ENCODE assay signal across 7 cellular contexts in genomic region chr17:64961561-64962378, GRCh38. TPM values are rescaled to one million over a fixed set of nuclear protein-coding genes. Genes with fewer than 3 reads are reported as not detected.
DNase-seq lines count a peak whose midpoint lies in the region; ATAC-seq and TF ChIP-seq lines count a peak whose summit lies in the region.
"Not testable (repeated sequence)": the region's sequence is repeated elsewhere in the genome, so short reads cannot be mapped to it uniquely, and the experiment has no call there.

No MANE protein-coding gene starts in this region.

- CTCF ChIA-PET in T-cell (lab: Charles Lee) = interaction anchor here (0.6 to 2.1 kb wide), 7 partner anchors 10 to 139 kb away, joined by 3 to 6 read pairs (median 3); no protein-coding TSS in a partner anchor

- not testable (repeated sequence) for H3K27me3 ChIP-seq in parathyroid adenoma (ENCODE audit: control insufficient read depth, insufficient read depth, low read length)

- not testable (repeated sequence) for DNase-seq in GM10266 (ENCODE audit: extremely low spot score); left cardiac atrium
- DNase-seq in NCI-H2171 treated with DMSO at 0.1 percent for 48 hours (lab: John Stamatoyannopoulos, UW) (peak; percentile 64), T-cell (peak in 27 of 34 experiments; percentile 7 to 80 (median 45)), astrocyte of the spinal cord (ENCODE audit: low read depth, low spot score) (peak; percentile 74)

- H3K9me3 Mint-ChIP-seq in T-cell = not testable (repeated sequence)

- ATAC-seq in HG03139 (IDR thresholded peaks at IDR 0.05; ENCODE audit: unreplicated experiment) (peak; percentile 33), T-cell (replicated peaks in 1 of 4) (peak in 3 of 4 experiments; percentile 36 to 41 (median 37)), left cardiac atrium (peak; percentile 51 to 70)

- H3K9ac ChIP-seq in parathyroid adenoma = not testable (repeated sequence)

- H3K27ac ChIP-seq in parathyroid adenoma = not testable (repeated sequence)

- not testable (repeated sequence) for H3K4me3 ChIP-seq in astrocyte of the spinal cord (ENCODE audit: low read depth, low read length); parathyroid adenoma (ENCODE audit: low read depth, low read length)

- TF ChIP-seq CTCF in GM10266 (IDR thresholded peaks at IDR 0.05; ENCODE audit: control insufficient read depth, insufficient read depth, low read depth, missing control alignments) (peak; percentile 51), astrocyte of the spinal cord (IDR thresholded peaks at IDR 0.05; ENCODE audit: low read depth, low read length) (peak; percentile 56), parathyroid adenoma (IDR thresholded peaks at IDR 0.05) (peak; percentile 69)

- peaks cover 11% of the 10 kb centered on the region for H3K4me1 ChIP-seq in parathyroid adenoma

- not testable (repeated sequence) for H3K4me3 Mint-ChIP-seq in T-cell

- H3K36me3 ChIP-seq in parathyroid adenoma (ENCODE audit: control insufficient read depth, insufficient read depth, low read length) = not testable (repeated sequence)

- peaks cover 23 to 42% (median 32%) of the 10 kb centered on the region in 3 donors for H3K4me1 Mint-ChIP-seq in T-cell

- not testable (repeated sequence) for H3K27me3 Mint-ChIP-seq in T-cell

- H3K36me3 Mint-ChIP-seq in T-cell = not testable (repeated sequence)

- H2AFZ ChIP-seq in parathyroid adenoma = peak overlapping the region; percentile 57

- H3K79me2 ChIP-seq in parathyroid adenoma = not testable (repeated sequence)

- not testable (repeated sequence) for H3K9me3 ChIP-seq in parathyroid adenoma (ENCODE audit: control insufficient read depth, low read length)

- peak overlapping the region in 1 of 2 donors; percentile 8 for H3K27ac Mint-ChIP-seq in T-cell

- peak overlapping the region; percentile 3 for H3K4me2 ChIP-seq in parathyroid adenoma (ENCODE audit: low read length)

- in situ Hi-C loops in astrocyte of the spinal cord (cut with HindIII; ENCODE audit: low sequenced_read_pairs) = not testable (repeated sequence)

- intact Hi-C loops in left cardiac atrium (cut with DNase I) = not testable (repeated sequence)

- POLR2A ChIA-PET in T-cell (lab: Charles Lee) = interaction anchor here in 1 of 2 donors (0.8 kb wide), 1 partner anchor 24 kb away, joined by 4 read pairs; no protein-coding TSS in a partner anchor

RNA-seq across cellular contexts. Expression of gene LRRC37A3, which starts 42.5 kb away (rescaled TPM):
- total RNA-seq in T-cell = 10 to 100 TPM in 4 of 5 donors, 1 to 10 TPM in 1; 9.2 to 65.8 (median 14.0) TPM
- 1 to 10 TPM; 3.7 to 9.6 TPM for total RNA-seq in left cardiac atrium
